Comparison of ENCODE assay signal across 1 cellular context in the genomic region with DNA sequence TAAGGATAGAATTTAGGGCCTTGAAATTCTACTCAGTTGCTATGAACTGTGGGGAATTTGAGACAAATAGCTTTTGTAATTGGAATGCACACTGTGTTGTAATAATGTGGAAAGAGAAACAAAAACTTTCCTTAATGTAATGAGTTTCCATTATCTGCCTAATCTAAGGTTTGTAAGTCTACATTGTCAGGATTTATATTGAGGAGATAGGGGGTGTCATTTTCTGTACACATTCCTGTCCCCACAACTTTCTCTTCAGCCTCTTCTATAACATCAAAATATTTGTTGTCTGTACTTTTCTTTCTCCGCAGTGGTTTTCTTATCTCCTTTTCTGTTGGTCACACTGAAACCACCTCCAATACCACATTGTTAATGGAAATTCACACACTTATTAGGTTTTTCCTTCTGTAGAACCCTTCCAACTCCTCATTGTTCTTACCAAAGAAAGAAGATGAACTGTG.
TF ChIP-seq lines count a peak whose summit lies in the region.

No MANE protein-coding gene starts in this region.

TF ChIP-seq in GM23338, 12 proteins besides CTCF, POLR2A, EP300 and RAD21 (continued from another document):
- TF ChIP-seq, protein P1, sequence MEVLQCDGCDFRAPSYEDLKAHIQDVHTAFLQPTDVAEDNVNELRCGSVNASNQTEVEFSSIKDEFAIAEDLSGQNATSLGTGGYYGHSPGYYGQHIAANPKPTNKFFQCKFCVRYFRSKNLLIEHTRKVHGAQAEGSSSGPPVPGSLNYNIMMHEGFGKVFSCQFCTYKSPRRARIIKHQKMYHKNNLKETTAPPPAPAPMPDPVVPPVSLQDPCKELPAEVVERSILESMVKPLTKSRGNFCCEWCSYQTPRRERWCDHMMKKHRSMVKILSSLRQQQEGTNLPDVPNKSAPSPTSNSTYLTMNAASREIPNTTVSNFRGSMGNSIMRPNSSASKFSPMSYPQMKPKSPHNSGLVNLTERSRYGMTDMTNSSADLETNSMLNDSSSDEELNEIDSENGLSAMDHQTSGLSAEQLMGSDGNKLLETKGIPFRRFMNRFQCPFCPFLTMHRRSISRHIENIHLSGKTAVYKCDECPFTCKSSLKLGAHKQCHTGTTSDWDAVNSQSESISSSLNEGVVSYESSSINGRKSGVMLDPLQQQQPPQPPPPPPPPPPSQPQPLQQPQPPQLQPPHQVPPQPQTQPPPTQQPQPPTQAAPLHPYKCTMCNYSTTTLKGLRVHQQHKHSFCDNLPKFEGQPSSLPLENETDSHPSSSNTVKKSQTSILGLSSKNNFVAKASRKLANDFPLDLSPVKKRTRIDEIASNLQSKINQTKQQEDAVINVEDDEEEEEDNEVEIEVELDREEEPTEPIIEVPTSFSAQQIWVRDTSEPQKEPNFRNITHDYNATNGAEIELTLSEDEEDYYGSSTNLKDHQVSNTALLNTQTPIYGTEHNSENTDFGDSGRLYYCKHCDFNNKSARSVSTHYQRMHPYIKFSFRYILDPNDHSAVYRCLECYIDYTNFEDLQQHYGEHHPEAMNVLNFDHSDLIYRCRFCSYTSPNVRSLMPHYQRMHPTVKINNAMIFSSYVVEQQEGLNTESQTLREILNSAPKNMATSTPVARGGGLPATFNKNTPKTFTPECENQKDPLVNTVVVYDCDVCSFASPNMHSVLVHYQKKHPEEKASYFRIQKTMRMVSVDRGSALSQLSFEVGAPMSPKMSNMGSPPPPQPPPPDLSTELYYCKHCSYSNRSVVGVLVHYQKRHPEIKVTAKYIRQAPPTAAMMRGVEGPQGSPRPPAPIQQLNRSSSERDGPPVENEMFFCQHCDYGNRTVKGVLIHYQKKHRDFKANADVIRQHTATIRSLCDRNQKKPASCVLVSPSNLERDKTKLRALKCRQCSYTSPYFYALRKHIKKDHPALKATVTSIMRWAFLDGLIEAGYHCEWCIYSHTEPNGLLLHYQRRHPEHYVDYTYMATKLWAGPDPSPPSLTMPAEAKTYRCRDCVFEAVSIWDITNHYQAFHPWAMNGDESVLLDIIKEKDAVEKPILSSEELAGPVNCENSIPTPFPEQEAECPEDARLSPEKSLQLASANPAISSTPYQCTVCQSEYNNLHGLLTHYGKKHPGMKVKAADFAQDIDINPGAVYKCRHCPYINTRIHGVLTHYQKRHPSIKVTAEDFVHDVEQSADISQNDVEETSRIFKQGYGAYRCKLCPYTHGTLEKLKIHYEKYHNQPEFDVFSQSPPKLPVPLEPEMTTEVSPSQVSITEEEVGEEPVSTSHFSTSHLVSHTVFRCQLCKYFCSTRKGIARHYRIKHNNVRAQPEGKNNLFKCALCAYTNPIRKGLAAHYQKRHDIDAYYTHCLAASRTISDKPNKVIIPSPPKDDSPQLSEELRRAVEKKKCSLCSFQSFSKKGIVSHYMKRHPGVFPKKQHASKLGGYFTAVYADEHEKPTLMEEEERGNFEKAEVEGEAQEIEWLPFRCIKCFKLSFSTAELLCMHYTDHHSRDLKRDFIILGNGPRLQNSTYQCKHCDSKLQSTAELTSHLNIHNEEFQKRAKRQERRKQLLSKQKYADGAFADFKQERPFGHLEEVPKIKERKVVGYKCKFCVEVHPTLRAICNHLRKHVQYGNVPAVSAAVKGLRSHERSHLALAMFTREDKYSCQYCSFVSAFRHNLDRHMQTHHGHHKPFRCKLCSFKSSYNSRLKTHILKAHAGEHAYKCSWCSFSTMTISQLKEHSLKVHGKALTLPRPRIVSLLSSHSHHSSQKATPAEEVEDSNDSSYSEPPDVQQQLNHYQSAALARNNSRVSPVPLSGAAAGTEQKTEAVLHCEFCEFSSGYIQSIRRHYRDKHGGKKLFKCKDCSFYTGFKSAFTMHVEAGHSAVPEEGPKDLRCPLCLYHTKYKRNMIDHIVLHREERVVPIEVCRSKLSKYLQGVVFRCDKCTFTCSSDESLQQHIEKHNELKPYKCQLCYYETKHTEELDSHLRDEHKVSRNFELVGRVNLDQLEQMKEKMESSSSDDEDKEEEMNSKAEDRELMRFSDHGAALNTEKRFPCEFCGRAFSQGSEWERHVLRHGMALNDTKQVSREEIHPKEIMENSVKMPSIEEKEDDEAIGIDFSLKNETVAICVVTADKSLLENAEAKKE (CRISPR knock-in tag; IDR thresholded peaks at IDR 0.05) = no peak
- TF ChIP-seq EZH2 (IDR thresholded peaks at IDR 0.05; ENCODE audit: low read depth, unreplicated experiment) = no peak
- TF ChIP-seq ZNF114 (CRISPR knock-in tag; IDR thresholded peaks at IDR 0.05) = no peak
